ENCODE assay signal across 1 cellular context in genomic region chr7:25696565-25696964, GRCh38.
TF ChIP-seq lines count a peak whose summit lies in the region.

No MANE protein-coding gene starts in this region.

TF ChIP-seq in H1, 55 proteins besides CTCF, POLR2A, EP300 and RAD21 (continued from another document):
- TF ChIP-seq MAX (IDR thresholded peaks at IDR 0.05) = no peak
